23 cellular contexts compared by ENCODE assay signal in the genomic region with DNA sequence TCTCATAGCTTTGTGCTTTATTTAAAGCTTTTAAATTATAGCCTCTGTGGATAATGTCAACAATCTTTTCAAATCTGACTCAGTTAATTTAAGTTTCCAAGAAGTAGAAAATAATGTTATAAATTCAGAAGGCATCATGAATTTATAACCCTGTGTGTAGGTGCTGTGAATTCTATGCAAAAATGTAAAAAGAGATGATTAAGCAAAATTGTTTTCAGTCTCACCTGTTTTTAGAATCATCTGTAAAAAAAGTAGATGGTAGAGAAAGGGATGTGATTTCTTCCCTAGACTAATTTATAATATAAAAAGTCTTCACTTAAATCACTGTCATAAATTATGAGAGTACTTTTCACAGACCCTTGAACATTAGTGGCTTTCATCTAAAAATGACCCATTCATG.
"Had no signal": no experiment of that assay in that cellular context is flagged by ENCODE, and none has a peak within 500 bp of the region (broad histone marks: within the 10 kb centered on the region; RNA-seq: fewer than 3 reads in every experiment).

No MANE protein-coding gene starts in this region.

- H3K27ac ChIP-seq: coronary artery, hepatocyte, left ventricle myocardium inferior, lower lobe of right lung, parathyroid adenoma, psoas muscle had no signal

- H3K9me3 ChIP-seq: left ventricle myocardium inferior, lower lobe of right lung, psoas muscle had no signal

- H3K4me3 ChIP-seq: coronary artery, hepatocyte, left ventricle myocardium inferior, lower lobe of right lung, psoas muscle had no signal

- H3K9ac ChIP-seq: parathyroid adenoma had no signal

- H2AFZ ChIP-seq: hepatocyte, parathyroid adenoma had no signal

- H3K4me3 Mint-ChIP-seq: endodermal cell; naive B cell; nephron; stimulated activated naive B cell treated with anti-CD40 and anti-IgM and Interleukin-4, amounts not matched to agents 10 μg/mL and 1 μg/mL and 100 μg/mL, for 72 hours; type B pancreatic cell had no signal

- H3K4me1 Mint-ChIP-seq: nephron had no signal

- H3K27me3 ChIP-seq: hepatocyte had no signal

- DNase-seq: effector CD4-positive, alpha-beta T cell; endodermal cell; foreskin melanocyte; head of caudate nucleus; kidney; left cardiac atrium; left ventricle myocardium inferior; lower lobe of right lung; mesenchymal stem cell; naive B cell; psoas muscle; retina; stimulated activated CD4-positive, alpha-beta T cell treated with anti-CD3 and anti-CD28 coated beads, Interleukin-2, amount 100 ng/mL, for 24 hours; stimulated activated CD4-positive, alpha-beta T cell treated with anti-CD3 and anti-CD28 coated beads, Interleukin-4, amount 100 ng/mL, for 4 hours; stimulated activated naive B cell treated with anti-CD40 and anti-IgM and Interleukin-4, amounts not matched to agents 10 μg/mL and 1 μg/mL and 100 μg/mL, for 72 hours had no signal

- H3K36me3 ChIP-seq: left ventricle myocardium inferior, lower lobe of right lung had no signal

- ATAC-seq: left cardiac atrium; lower lobe of right lung; psoas muscle; sciatic nerve; stimulated activated naive B cell treated with anti-CD40 and anti-IgM and Interleukin-4, amounts not matched to agents 10 μg/mL and 1 μg/mL and 100 μg/mL, for 72 hours had no signal

- H3K9me3 Mint-ChIP-seq: endodermal cell; naive B cell; nephron; stimulated activated naive B cell treated with anti-CD40 and anti-IgM and Interleukin-4, amounts not matched to agents 10 μg/mL and 1 μg/mL and 100 μg/mL, for 72 hours; type B pancreatic cell had no signal

- H3K4me1 ChIP-seq: lower lobe of right lung, psoas muscle had no signal

- H3K27ac Mint-ChIP-seq: endodermal cell; nephron; stimulated activated naive B cell treated with anti-CD40 and anti-IgM and Interleukin-4, amounts not matched to agents 10 μg/mL and 1 μg/mL and 100 μg/mL, for 72 hours; type B pancreatic cell had no signal

- H3K79me2 ChIP-seq: parathyroid adenoma had no signal

- H3K27me3 Mint-ChIP-seq: naive B cell; stimulated activated naive B cell treated with anti-CD40 and anti-IgM and Interleukin-4, amounts not matched to agents 10 μg/mL and 1 μg/mL and 100 μg/mL, for 72 hours; type B pancreatic cell had no signal

- H3K4me2 ChIP-seq: hepatocyte had no signal

- FAIRE-seq: endothelial cell of umbilical vein, kidney, urothelium cell line had no signal
